21 cellular contexts compared by ENCODE assay signal in the genomic region with DNA sequence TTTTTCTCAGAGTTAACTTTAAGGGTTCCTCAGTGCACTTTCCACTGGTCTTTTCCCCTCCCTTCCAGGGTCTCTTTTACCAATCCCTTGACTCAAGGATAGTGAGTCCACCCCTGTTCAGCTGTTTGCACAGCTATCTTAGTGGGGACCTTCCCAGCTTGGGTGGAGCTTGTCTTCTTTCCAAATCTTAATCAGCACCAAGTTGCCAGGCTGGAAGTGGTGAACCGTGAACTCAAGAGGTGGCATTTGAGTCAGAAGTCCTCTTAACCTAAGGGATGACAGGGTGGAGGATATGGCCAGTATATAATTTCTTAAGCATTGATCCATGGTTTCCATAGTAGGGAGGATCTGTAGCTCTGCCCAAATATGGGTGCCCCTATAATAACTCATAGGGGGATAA. TPM values are rescaled to one million over a fixed set of nuclear protein-coding genes. Genes with fewer than 3 reads are reported as not detected.
DNase-seq lines count a peak whose midpoint lies in the region; ATAC-seq and TF ChIP-seq lines count a peak whose summit lies in the region.
"Had no signal": no experiment of that assay in that cellular context is flagged by ENCODE, and none has a peak within 500 bp of the region (broad histone marks: within the 10 kb centered on the region; RNA-seq: fewer than 3 reads in every experiment).

No MANE protein-coding gene starts in this region.

- H3K36me3 ChIP-seq in mammary epithelial cell (ENCODE audit: insufficient read depth, low read length) = peaks cover 2% of the 10 kb centered on the region
- no peaks in the 10 kb centered on the region for H3K36me3 ChIP-seq in aorta (ENCODE audit: control insufficient read depth in 1 of 2, insufficient read depth in 2 of 2, low read length in 1 of 2)

- DNase-seq in MCF 10A (ENCODE audit: unreplicated experiment) (no peak), mammary epithelial cell (no peak), kidney tubule cell (ENCODE audit: low spot score) (peak; percentile 30), RPMI8226 (no peak), cardiac septum (ENCODE audit: low spot score) (no peak), aorta (no peak)
- DNase-seq: ACHN; C1 segment of cervical spinal cord; CD8-positive, alpha-beta memory T cell; DMS53; EL; H9; NCI-H1092 treated with DMSO at 0.1 percent for 48 hours; NCI-H146; NCI-H2029 treated with DMSO at 0.1 percent for 48 hours; NCI-H446 treated with DMSO at 0.1 percent for 48 hours; SHP77 had no signal

- H3K27ac ChIP-seq in mammary epithelial cell (ENCODE audit: insufficient read depth, low read depth, low read length) = no peak overlapping the region
- H3K27ac ChIP-seq in VCaP = peak overlapping the region; percentile 72
- no peak overlapping the region for H3K27ac ChIP-seq in aorta (ENCODE audit: low read depth in 1 of 2, low read length in 2 of 2)
- H3K27ac ChIP-seq: SK-N-MC had no signal

- no peak overlapping the region for H3K4me3 ChIP-seq in mammary epithelial cell (replicated peaks in 1 of 3; ENCODE audit: insufficient read depth in 1 of 3, low read depth in 2 of 3, low read length in 3 of 3)
- no peak overlapping the region for H3K4me3 ChIP-seq in aorta (ENCODE audit: low read length in 2 of 2)
- H3K4me3 ChIP-seq: SK-N-MC had no signal

- peaks cover 62% of the 10 kb centered on the region for H3K79me2 ChIP-seq in mammary epithelial cell (ENCODE audit: insufficient read depth, low read length)

- no peak overlapping the region for H3K4me3 Mint-ChIP-seq in MCF 10A (ENCODE audit: unreplicated experiment)
- H3K4me3 Mint-ChIP-seq: CD8-positive, alpha-beta memory T cell; H9 had no signal

- no peak overlapping the region for H3K9ac ChIP-seq in mammary epithelial cell (ENCODE audit: insufficient read depth, low read length)

- H3K27me3 ChIP-seq in mammary epithelial cell (ENCODE audit: insufficient read depth, low read length) (no peaks in the 10 kb centered on the region), aorta (ENCODE audit: control insufficient read depth in 1 of 2, insufficient read depth in 2 of 2, low read length in 1 of 2) (no peaks in the 10 kb centered on the region)

- H4K20me1 ChIP-seq in mammary epithelial cell (ENCODE audit: insufficient read depth, low read length) = no peaks in the 10 kb centered on the region

- peak overlapping the region; percentile 65 for H3K27ac Mint-ChIP-seq in MCF 10A (ENCODE audit: low read depth, unreplicated experiment)
- H3K27ac Mint-ChIP-seq: CD8-positive, alpha-beta memory T cell; H9 had no signal

- dilution Hi-C loops in mammary epithelial cell (cut with HindIII; ENCODE audit: low sequenced_read_pairs) = no loop called here

- CTCF ChIA-PET in MCF 10A (lab: Yijun Ruan, JAX) (interaction anchor here (5.2 kb wide), 1 partner anchor 21 kb away, joined by 48 read pairs; no protein-coding TSS in a partner anchor), mammary epithelial cell (lab: Charles Lee; ENCODE audit: low non-redundant PET) (no interaction called here)

- intact Hi-C loops in MCF 10A (cut with micrococcal nuclease) (no loop called here), mammary epithelial cell (cut with micrococcal nuclease) (no loop called here), cardiac septum (cut with DNase I) (no loop called here), aorta (cut with DNase I) (no loop called here)

- peaks cover 41% of the 10 kb centered on the region for H3K4me1 Mint-ChIP-seq in MCF 10A (ENCODE audit: insufficient read depth, unreplicated experiment)

- H3K4me1 ChIP-seq in mammary epithelial cell (ENCODE audit: insufficient read depth, low read length) = peaks cover 6% of the 10 kb centered on the region
- H3K4me1 ChIP-seq in aorta (ENCODE audit: control insufficient read depth in 1 of 2, insufficient read depth in 2 of 2, low read length in 2 of 2) = no peaks in the 10 kb centered on the region

- H2AFZ ChIP-seq in mammary epithelial cell (ENCODE audit: low read depth, low read length) = no peak overlapping the region

- in situ Hi-C loops in mammary epithelial cell (cut with MboI; ENCODE audit: low sequenced_read_pairs in 2 of 2) = no loop called here

- no peaks in the 10 kb centered on the region for H3K9me3 Mint-ChIP-seq in MCF 10A (ENCODE audit: unreplicated experiment)

- POLR2A ChIA-PET in MCF 10A (lab: Yijun Ruan, JAX) = no interaction called here

- H3K4me2 ChIP-seq in mammary epithelial cell (ENCODE audit: insufficient read depth, low read depth, low read length) = no peak overlapping the region

- H3K36me3 Mint-ChIP-seq in MCF 10A (ENCODE audit: insufficient read depth, unreplicated experiment) = peaks cover 12% of the 10 kb centered on the region

- no TSS peak for BruUV-seq in MCF 10A (replicated peaks; lab: Mats Ljungman, UMichigan)
- no TSS peak for BruUV-seq in mammary epithelial cell (replicated peaks; lab: Mats Ljungman, UMichigan)

- ATAC-seq in HG02610 (IDR thresholded peaks at IDR 0.05; ENCODE audit: unreplicated experiment) = peak; percentile 56
- no peak for ATAC-seq in aorta (ENCODE audit: low FRiP score)

- TF ChIP-seq CTCF in MCF 10A (IDR thresholded peaks at IDR 0.05; ENCODE audit: unreplicated experiment) (no peak), mammary epithelial cell (conservative IDR thresholded peaks at IDR 0.05 in 1 of 2, IDR thresholded peaks at IDR 0.05 in 1 of 2; ENCODE audit: extremely low read depth in 1 of 2, insufficient read depth in 1 of 2, low read depth in 1 of 2, low read length in 2 of 2) (no peak), VCaP (conservative IDR thresholded peaks at IDR 0.05) (no peak)

- no peaks in the 10 kb centered on the region for H3K27me3 Mint-ChIP-seq in MCF 10A (ENCODE audit: insufficient read depth, unreplicated experiment)
- H3K27me3 Mint-ChIP-seq: CD8-positive, alpha-beta memory T cell had no signal

- H3K9me3 ChIP-seq in mammary epithelial cell (replicated peaks; ENCODE audit: insufficient read depth, low read length) (no peaks in the 10 kb centered on the region), aorta (ENCODE audit: control insufficient read depth, low read length) (no peaks in the 10 kb centered on the region)

- WGBS in mammary epithelial cell (ENCODE audit: low coverage, missing lambda C conversion rate) = 100% methylated on average over 1 of the region's 1 CpG
- WGBS in aorta, 2 donors = 82 to 93% methylated on average over 1 of the region's 1 CpG

RNA-seq across cellular contexts. Expression of gene MAPK8, which starts 25.0 kb away (rescaled TPM):
- 48.9 and 52.9 TPM in 2 replicates for total RNA-seq in MCF 10A (2022)
- 10 to 100 TPM; 38.6 to 50.8 TPM for total RNA-seq in mammary epithelial cell
- 19.2 TPM for polyA plus RNA-seq in mammary epithelial cell
- polyA minus RNA-seq in mammary epithelial cell = 38.3 TPM
- total RNA-seq in cardiac septum = 34.1 TPM
- 10 to 100 TPM; 33.3 to 38.9 TPM for total RNA-seq in aorta
- 10 to 100 TPM in 1 of 2 donors, 1 to 10 TPM in 1; 7.8 to 20.0 TPM for polyA plus RNA-seq in aorta

RNA-seq across cellular contexts. Expression of gene FRMPD2, which starts 56.9 kb away (rescaled TPM):
- 0.98 and 1.3 TPM in 2 replicates for total RNA-seq in MCF 10A (2022)
- under 1 TPM; 0.33 to 0.59 TPM for total RNA-seq in mammary epithelial cell
- polyA plus RNA-seq in mammary epithelial cell = 0.41 TPM
- polyA minus RNA-seq in mammary epithelial cell = 1.2 TPM
- total RNA-seq in cardiac septum = not detected
- total RNA-seq in aorta = not detected
- not detected for polyA plus RNA-seq in aorta
- total RNA-seq: CD8-positive, alpha-beta memory T cell; LHCN-M2 had no signal
- polyA plus RNA-seq: CD8-positive, alpha-beta memory T cell had no signal
